ENCODE assay signal across 1 cellular context in genomic region chr18:48929951-48930713, GRCh38.
TF ChIP-seq lines count a peak whose summit lies in the region.

No MANE protein-coding gene starts in this region.

TF ChIP-seq in HepG2, 621 proteins besides CTCF, POLR2A, EP300 and RAD21 (continued from another document and continues in another):
- TF ChIP-seq ZNF280D (CRISPR knock-in tag; IDR thresholded peaks at IDR 0.05), result no peak
- TF ChIP-seq ZNF292 (CRISPR knock-in tag; IDR thresholded peaks at IDR 0.05; ENCODE audit: borderline replicate concordance, low read depth), result peak; percentile 19; the same call in 1 of the 2 replicates
- TF ChIP-seq JDP2 (CRISPR knock-in tag; IDR thresholded peaks at IDR 0.05; ENCODE audit: borderline replicate concordance), result no peak
- peak; percentile 51; the same call in 1 of the 2 replicates for TF ChIP-seq ZMYM3 (CRISPR knock-in tag; IDR thresholded peaks at IDR 0.05)
- peak; percentile 46; the same call in 1 of the 2 replicates for TF ChIP-seq ZBTB4 (CRISPR knock-in tag; IDR thresholded peaks at IDR 0.05; ENCODE audit: borderline replicate concordance)
- TF ChIP-seq ZNF337 (CRISPR knock-in tag; IDR thresholded peaks at IDR 0.05; ENCODE audit: borderline replicate concordance, low read depth), result no peak
- no peak for TF ChIP-seq ZNF33A (CRISPR knock-in tag; IDR thresholded peaks at IDR 0.05; ENCODE audit: borderline replicate concordance)
- TF ChIP-seq NR2F1 (CRISPR knock-in tag; IDR thresholded peaks at IDR 0.05), result peak; percentile 78 to 90; a peak in 3 of 4 replicates
- TF ChIP-seq SATB2 (CRISPR knock-in tag; IDR thresholded peaks at IDR 0.05), result no peak
- TF ChIP-seq ZNF354B (CRISPR knock-in tag; IDR thresholded peaks at IDR 0.05), result no peak
- no peak for TF ChIP-seq SSRP1 (CRISPR knock-in tag; IDR thresholded peaks at IDR 0.05)
- no peak for TF ChIP-seq ZNF552 (CRISPR knock-in tag; IDR thresholded peaks at IDR 0.05; ENCODE audit: borderline replicate concordance)
- no peak for TF ChIP-seq NFYB (CRISPR knock-in tag; IDR thresholded peaks at IDR 0.05)
- TF ChIP-seq ZNF546 (CRISPR knock-in tag; conservative IDR thresholded peaks at IDR 0.05), result no peak; the same call in 1 of the 2 replicates
- peak; percentile 87; the same call in 1 of the 2 replicates for TF ChIP-seq ZNF431 (CRISPR knock-in tag; IDR thresholded peaks at IDR 0.05; ENCODE audit: borderline replicate concordance, low read depth)
- no peak for TF ChIP-seq RFXAP (CRISPR knock-in tag; IDR thresholded peaks at IDR 0.05; ENCODE audit: borderline replicate concordance)
- TF ChIP-seq ZNF263 (CRISPR knock-in tag; IDR thresholded peaks at IDR 0.05), result peak; percentile 81
- peak in 1 of 2 experiments; percentile 73; a peak in 2 of 4 replicates for TF ChIP-seq KLF16 (CRISPR knock-in tag; IDR thresholded peaks at IDR 0.05)
- no peak for TF ChIP-seq ZNF549 (CRISPR knock-in tag; IDR thresholded peaks at IDR 0.05)
- TF ChIP-seq ZNF225 (CRISPR knock-in tag; IDR thresholded peaks at IDR 0.05), result no peak
- no peak for TF ChIP-seq SAFB2 (CRISPR knock-in tag; IDR thresholded peaks at IDR 0.05; ENCODE audit: borderline replicate concordance, low read depth)
- TF ChIP-seq ZNF33B (CRISPR knock-in tag; IDR thresholded peaks at IDR 0.05), result no peak
- peak; percentile 94 for TF ChIP-seq SKI (IDR thresholded peaks at IDR 0.05; ENCODE audit: partially characterized antibody)
- no peak for TF ChIP-seq ZNF737 (CRISPR knock-in tag; IDR thresholded peaks at IDR 0.05; ENCODE audit: borderline replicate concordance)
- no peak for TF ChIP-seq ZBTB21 (CRISPR knock-in tag; IDR thresholded peaks at IDR 0.05)
- TF ChIP-seq ZBTB49 (CRISPR knock-in tag; IDR thresholded peaks at IDR 0.05; ENCODE audit: borderline replicate concordance), result no peak
- TF ChIP-seq PREB (CRISPR knock-in tag; IDR thresholded peaks at IDR 0.05), result no peak
- no peak for TF ChIP-seq TEAD2 (CRISPR knock-in tag; IDR thresholded peaks at IDR 0.05)
- no peak for TF ChIP-seq ZUFSP (CRISPR knock-in tag; IDR thresholded peaks at IDR 0.05; ENCODE audit: borderline replicate concordance)
- no peak for TF ChIP-seq MTA3 (CRISPR knock-in tag; IDR thresholded peaks at IDR 0.05)
- TF ChIP-seq PPARG (CRISPR knock-in tag; conservative IDR thresholded peaks at IDR 0.05), result peak; percentile 89
- peak; percentile 66 for TF ChIP-seq SPEN (CRISPR knock-in tag; IDR thresholded peaks at IDR 0.05; ENCODE audit: low read depth)
- no peak for TF ChIP-seq PRMT3 (CRISPR knock-in tag; IDR thresholded peaks at IDR 0.05; ENCODE audit: borderline replicate concordance, low read depth)
- TF ChIP-seq SIX1 (CRISPR knock-in tag; IDR thresholded peaks at IDR 0.05; ENCODE audit: borderline replicate concordance), result peak; percentile 85
- peak; percentile 85; the same call in 1 of the 2 replicates for TF ChIP-seq ZBTB7A (CRISPR knock-in tag; IDR thresholded peaks at IDR 0.05)
- TF ChIP-seq NFKBIZ (CRISPR knock-in tag; IDR thresholded peaks at IDR 0.05), result no peak
- TF ChIP-seq ETS1 (CRISPR knock-in tag; IDR thresholded peaks at IDR 0.05), result no peak
- no peak for TF ChIP-seq IKZF4 (CRISPR knock-in tag; IDR thresholded peaks at IDR 0.05; ENCODE audit: borderline replicate concordance, low read depth, not compliant biosample characterization)
- no peak for TF ChIP-seq PBX3 (CRISPR knock-in tag; IDR thresholded peaks at IDR 0.05; ENCODE audit: borderline replicate concordance)
- peak; percentile 41; the same call in 1 of the 2 replicates for TF ChIP-seq ZNF550 (CRISPR knock-in tag; IDR thresholded peaks at IDR 0.05; ENCODE audit: borderline replicate concordance)
- 0 out of 2 replicates have a peak, but pooled peaks have one; percentile 31 for TF ChIP-seq ZNF580 (CRISPR knock-in tag; IDR thresholded peaks at IDR 0.05; ENCODE audit: borderline replicate concordance, low read depth)
- no peak for TF ChIP-seq ZNF274 (CRISPR knock-in tag; IDR thresholded peaks at IDR 0.05)
- TF ChIP-seq AHDC1 (CRISPR knock-in tag; IDR thresholded peaks at IDR 0.05; ENCODE audit: borderline replicate concordance), result no peak
- TF ChIP-seq MLLT10 (CRISPR knock-in tag; IDR thresholded peaks at IDR 0.05), result no peak
